1 cellular context compared by ENCODE assay signal in genomic region chr1:170586321-170586855, GRCh38.
TF ChIP-seq lines count a peak whose summit lies in the region.

No MANE protein-coding gene starts in this region.

TF ChIP-seq in HepG2, 621 proteins besides CTCF, POLR2A, EP300 and RAD21 (continued from another document):
- no peak for TF ChIP-seq KLF11 (CRISPR knock-in tag; IDR thresholded peaks at IDR 0.05)
- TF ChIP-seq ZNF747 (CRISPR knock-in tag; IDR thresholded peaks at IDR 0.05; ENCODE audit: borderline replicate concordance): no peak
- TF ChIP-seq ZSCAN12 (CRISPR knock-in tag; IDR thresholded peaks at IDR 0.05): no peak
TF ChIP-seq in HepG2: peak in this region for 0.
